In genomic region chr9:114394523-114395193, GRCh38 we compare ENCODE assay signal across 10 cellular contexts. TPM values are rescaled to one million over a fixed set of nuclear protein-coding genes. Genes with fewer than 3 reads are reported as not detected.
DNase-seq lines count a peak whose midpoint lies in the region; ATAC-seq and TF ChIP-seq lines count a peak whose summit lies in the region.
"Had no signal": no experiment of that assay in that cellular context is flagged by ENCODE, and none has a peak within 500 bp of the region (broad histone marks: within the 10 kb centered on the region; RNA-seq: fewer than 3 reads in every experiment).

No MANE protein-coding gene starts in this region.

- POLR2A ChIA-PET in PC-3 (lab: Charles Lee; ENCODE audit: unreplicated experiment), result no interaction called here

- TF ChIP-seq CTCF in right atrium auricular region (IDR thresholded peaks at IDR 0.05), result no peak
- no peak for TF ChIP-seq CTCF in heart left ventricle (IDR thresholded peaks at IDR 0.05)
- no peak for TF ChIP-seq CTCF in mucosa of descending colon (IDR thresholded peaks at IDR 0.05)
- TF ChIP-seq CTCF in upper lobe of right lung (IDR thresholded peaks at IDR 0.05), result no peak
- TF ChIP-seq CTCF in PC-3 (conservative IDR thresholded peaks at IDR 0.05; ENCODE audit: low read depth, low read length), result no peak

- no peak for TF ChIP-seq POLR2A in heart left ventricle (IDR thresholded peaks at IDR 0.05)

- no TSS peak for BruUV-seq in PC-3 (replicated peaks; lab: Mats Ljungman, UMichigan)

- no peaks in the 10 kb centered on the region for H3K36me3 ChIP-seq in right atrium auricular region
- H3K36me3 ChIP-seq in heart left ventricle, result peaks cover 0 to 7% (median 0%) of the 10 kb centered on the region in 9 donors
- peaks cover 3% of the 10 kb centered on the region for H3K36me3 ChIP-seq in adipocyte (ENCODE audit: control insufficient read depth, insufficient read depth, low read length, severe bottlenecking)
- H3K36me3 ChIP-seq in mucosa of descending colon (ENCODE audit: low read depth), result no peaks in the 10 kb centered on the region
- no peaks in the 10 kb centered on the region for H3K36me3 ChIP-seq in upper lobe of right lung
- H3K36me3 ChIP-seq in mesendoderm (ENCODE audit: control insufficient read depth, insufficient read depth, low read length), result no peaks in the 10 kb centered on the region
- H3K36me3 ChIP-seq in PC-3 (ENCODE audit: low read depth, low read length), result no peaks in the 10 kb centered on the region

- H2AK5ac ChIP-seq in mesendoderm (ENCODE audit: low read length), result no peak overlapping the region

- intact Hi-C loops in heart left ventricle (cut with DNase I) (no loop called here), mucosa of descending colon (cut with DNase I, micrococcal nuclease) (no loop called here), upper lobe of right lung (cut with DNase I) (no loop called here), PC-3 (cut with micrococcal nuclease) (no loop called here)

- no peak overlapping the region for H4K8ac ChIP-seq in mesendoderm (ENCODE audit: low read depth, low read length)

- H3K79me2 ChIP-seq in mesendoderm (ENCODE audit: control insufficient read depth, insufficient read depth, low read length) (no peaks in the 10 kb centered on the region), PC-3 (ENCODE audit: low read length) (peaks cover 10% of the 10 kb centered on the region; the same call in 1 of the 2 replicates)

- H4K20me1 ChIP-seq in PC-3 (ENCODE audit: low read length), result no peaks in the 10 kb centered on the region

- no peak overlapping the region for H4K5ac ChIP-seq in mesendoderm (ENCODE audit: low read length)

- DNase-seq in right atrium auricular region (ENCODE audit: low spot score) (no peak), heart left ventricle (no peak), adipocyte (ENCODE audit: low read depth) (peak; percentile 20), mucosa of descending colon (peak in 2 of 3 donors; percentile 53 to 60), upper lobe of right lung (no peak), NCI-H146 treated with DMSO at 0.1 percent for 48 hours (lab: John Stamatoyannopoulos, UW; ENCODE audit: unreplicated experiment) (no peak), mesendoderm (no peak), PC-3 (no peak)
- DNase-seq: activated gamma-delta T cell treated with Interleukin-2 at 50 U/mL for 16 hours, T-helper 9 cell had no signal

- H3K4me2 ChIP-seq in mesendoderm (ENCODE audit: low read length) (no peak overlapping the region), PC-3 (ENCODE audit: low read length) (no peak overlapping the region)

- H3K4me1 ChIP-seq in right atrium auricular region (peaks cover 0 to 32% of the 10 kb centered on the region in 2 donors), heart left ventricle (peaks cover 0 to 65% (median 24%) of the 10 kb centered on the region in 12 donors), adipocyte (ENCODE audit: control insufficient read depth, insufficient read depth, low read length) (peaks cover 74% of the 10 kb centered on the region), mucosa of descending colon (ENCODE audit: low read depth) (peaks cover 62% of the 10 kb centered on the region), upper lobe of right lung (peaks cover 45% of the 10 kb centered on the region), mesendoderm (ENCODE audit: control insufficient read depth, low read depth, low read length) (no peaks in the 10 kb centered on the region), PC-3 (ENCODE audit: insufficient read depth, low read length) (peaks cover 16% of the 10 kb centered on the region)

- H3F3A ChIP-seq in PC-3 (ENCODE audit: low read length, unreplicated experiment), result no peaks in the 10 kb centered on the region

- H3K4ac ChIP-seq in mesendoderm (ENCODE audit: low read depth, low read length), result no peak overlapping the region

- no peak overlapping the region for H3K56ac ChIP-seq in mesendoderm (ENCODE audit: low read length)

- no peak overlapping the region for H2BK5ac ChIP-seq in mesendoderm (ENCODE audit: low read length)

- H3K27me3 ChIP-seq in right atrium auricular region (no peaks in the 10 kb centered on the region), heart left ventricle (no peaks in the 10 kb centered on the region), adipocyte (replicated peaks; ENCODE audit: control insufficient read depth, insufficient read depth, low read length) (no peaks in the 10 kb centered on the region), upper lobe of right lung (no peaks in the 10 kb centered on the region), mesendoderm (ENCODE audit: insufficient read depth, low read length, poor library complexity) (no peaks in the 10 kb centered on the region), PC-3 (ENCODE audit: low read length) (no peaks in the 10 kb centered on the region)

- WGBS in heart left ventricle, 4 donors, result 47 to 65% (median 60%) methylated on average over 6 of the region's 6 CpGs
- no CpG with 5 or more reads among the region's 6 CpGs for WGBS in mesendoderm (ENCODE audit: extremely low coverage, insufficient coverage, low lambda C conversion rate)

- H3K23ac ChIP-seq in mesendoderm (ENCODE audit: low read length), result no peak overlapping the region

- H3K18ac ChIP-seq in mesendoderm (ENCODE audit: low read length), result no peak overlapping the region

- no peaks in the 10 kb centered on the region for H3K9me3 ChIP-seq in right atrium auricular region
- H3K9me3 ChIP-seq in heart left ventricle, result no peaks in the 10 kb centered on the region
- no peaks in the 10 kb centered on the region for H3K9me3 ChIP-seq in adipocyte (ENCODE audit: control insufficient read depth, low read length)
- H3K9me3 ChIP-seq in mucosa of descending colon, result no peaks in the 10 kb centered on the region
- no peaks in the 10 kb centered on the region for H3K9me3 ChIP-seq in upper lobe of right lung
- H3K9me3 ChIP-seq in PC-3 (ENCODE audit: low read length), result no peaks in the 10 kb centered on the region

- H3K4me3 ChIP-seq in right atrium auricular region, result no peak overlapping the region
- no peak overlapping the region for H3K4me3 ChIP-seq in heart left ventricle
- H3K4me3 ChIP-seq in adipocyte (ENCODE audit: low read length), result peak overlapping the region; percentile 93
- H3K4me3 ChIP-seq in mucosa of descending colon, result no peak overlapping the region
- H3K4me3 ChIP-seq in upper lobe of right lung, result no peak overlapping the region
- no peak overlapping the region for H3K4me3 ChIP-seq in mesendoderm (ENCODE audit: low read length)
- H3K4me3 ChIP-seq in PC-3 (ENCODE audit: low read length), result no peak overlapping the region

- no peak for ATAC-seq in heart left ventricle
- no peak for ATAC-seq in mucosa of descending colon
- ATAC-seq in upper lobe of right lung, result no peak
- no peak for ATAC-seq in PC-3

- H3K9me2 ChIP-seq in PC-3 (replicated peaks; ENCODE audit: low read length), result no peaks in the 10 kb centered on the region

- H2BK120ac ChIP-seq in mesendoderm (ENCODE audit: low read depth, low read length), result no peak overlapping the region

- peak overlapping the region; percentile 96 for H3K9ac ChIP-seq in adipocyte (ENCODE audit: low read length)
- H3K9ac ChIP-seq in mesendoderm (ENCODE audit: low read length), result no peak overlapping the region
- no peak overlapping the region for H3K9ac ChIP-seq in PC-3 (ENCODE audit: low read length)

- no peaks in the 10 kb centered on the region for H3K79me1 ChIP-seq in mesendoderm (ENCODE audit: low read length)

- H2BK15ac ChIP-seq in mesendoderm (replicated peaks; ENCODE audit: low read depth), result no peak overlapping the region

- CTCF ChIA-PET in PC-3 (lab: Charles Lee), result no interaction called here

- peak overlapping the region; percentile 37 to 41 for H3K27ac ChIP-seq in right atrium auricular region
- peak overlapping the region in 2 of 12 donors; percentile 13 to 72 for H3K27ac ChIP-seq in heart left ventricle
- H3K27ac ChIP-seq in upper lobe of right lung, result peak overlapping the region; percentile 39
- H3K27ac ChIP-seq in mesendoderm (ENCODE audit: low read depth, low read length), result no peak overlapping the region
- no peak overlapping the region for H3K27ac ChIP-seq in PC-3 (ENCODE audit: low read length)

- no peak overlapping the region for H2AFZ ChIP-seq in PC-3 (ENCODE audit: low read length)

RNA-seq across cellular contexts. Expression of gene AKNA, which starts 6.9 kb away (rescaled TPM):
- total RNA-seq in right atrium auricular region (1 to 10 TPM; 3.1 to 7.8 TPM), heart left ventricle (10 to 100 TPM in 2 of 9 donors, 1 to 10 TPM in 7; 2.5 to 30.8 (median 4.3) TPM), mucosa of descending colon (10 to 100 TPM; 29.3 to 45.1 (median 44.9) TPM), upper lobe of right lung (54.7 TPM), PC-3 (2014; rRNA removed) (7.6 and 9.1 TPM in 2 replicates)
- 1 to 10 TPM; 4.4 to 4.6 TPM for polyA plus RNA-seq in heart left ventricle
- polyA plus RNA-seq in mesendoderm (2013, experiment 1 of 2), result 9.6 TPM
- polyA plus RNA-seq in mesendoderm (2013, experiment 2 of 2), result 10.0 TPM

Comparison
In these comparisons a context has a peak if more than half of its experiments do, and no peak if none do; other contexts are left out.
1. DNase-seq: peak in adipocyte (single experiment) and mucosa of descending colon (2 of 3); none in right atrium auricular region (single experiment), heart left ventricle (0 of 5), upper lobe of right lung (single experiment), NCI-H146 treated with DMSO at 0.1 percent for 48 hours (single experiment), mesendoderm (single experiment) and PC-3 (single experiment).
2. H3K27ac ChIP-seq: peak in right atrium auricular region (2 of 2) and upper lobe of right lung (single experiment); none in mesendoderm (single experiment) and PC-3 (single experiment).